Comparison of ENCODE assay signal across 27 cellular contexts in genomic region chr2:221347471-221347870, GRCh38.
DNase-seq lines count a peak whose midpoint lies in the region; ATAC-seq, FAIRE-seq and TF ChIP-seq lines count a peak whose summit lies in the region.
"Had no signal": no experiment of that assay in that cellular context is flagged by ENCODE, and none has a peak within 500 bp of the region (broad histone marks: within the 10 kb centered on the region; RNA-seq: fewer than 3 reads in every experiment).

No MANE protein-coding gene starts in this region.

- intact Hi-C loops in activated CD8-positive, alpha-beta T cell treated with anti-CD3 and anti-CD28 coated beads for 36 hours (cut with micrococcal nuclease), result no loop called here

- H3K4me3 Mint-ChIP-seq in HFFc6, result no peak overlapping the region
- no peak overlapping the region for H3K4me3 Mint-ChIP-seq in activated CD8-positive, alpha-beta T cell treated with anti-CD3 and anti-CD28 coated beads for 36 hours
- H3K4me3 Mint-ChIP-seq: activated naive CD8-positive, alpha-beta T cell treated with anti-CD3 and anti-CD28 coated beads, Interleukin-2, amount 10 ng/mL, durations not matched to agents 7 days and 5 days; activated T-cell treated with anti-CD3 and anti-CD28 coated beads, Interleukin-2, amount 50 U/mL, for 24 hours; CD4-positive, CD25-positive, alpha-beta regulatory T cell; naive B cell had no signal

- no peaks in the 10 kb centered on the region for H3K9me3 Mint-ChIP-seq in HFFc6
- no peaks in the 10 kb centered on the region for H3K9me3 Mint-ChIP-seq in activated CD8-positive, alpha-beta T cell treated with anti-CD3 and anti-CD28 coated beads for 36 hours
- H3K9me3 Mint-ChIP-seq: activated T-cell treated with anti-CD3 and anti-CD28 coated beads, Interleukin-2, amount 50 U/mL, for 24 hours had no signal

- DNase-seq in HFFc6 (peak; percentile 72), RPMI7951 (ENCODE audit: low read depth) (peak; percentile 6), fibroblast of mammary gland (ENCODE audit: low read depth) (peak; percentile 83), urothelium cell line (ENCODE audit: low spot score) (peak; percentile 17), G401 (ENCODE audit: low spot score) (no peak)
- no peak for DNase-seq in activated CD8-positive, alpha-beta T cell treated with anti-CD3 and anti-CD28 coated beads for 36 hours
- DNase-seq: activated CD4-positive, alpha-beta T cell treated with anti-CD3 and anti-CD28 coated beads for 4 hours; activated gamma-delta T cell; activated naive CD8-positive, alpha-beta T cell treated with anti-CD3 and anti-CD28 coated beads, Interleukin-2, amount 10 ng/mL, durations not matched to agents 7 days and 5 days; activated T-cell treated with anti-CD3 and anti-CD28 coated beads, Interleukin-2, amount 50 U/mL, for 24 hours; CD4-positive, CD25-positive, alpha-beta regulatory T cell; cerebellar nuclear complex; left ventricle myocardium inferior; naive B cell; NCI-H1417 treated with DMSO at 0.1 percent for 48 hours; NCI-H2081; NCI-H345; NCI-H82; occipital lobe; stimulated activated naive CD8-positive, alpha-beta T cell treated with anti-CD3 and anti-CD28 coated beads, Interleukin-15, Interleukin-2, amounts not matched to agents 100 U/mL and 50 U/mL, for 24 hours; T-helper 2 cell; testis; uterus had no signal

- POLR2A ChIA-PET in activated CD8-positive, alpha-beta T cell treated with anti-CD3 and anti-CD28 coated beads for 36 hours (lab: Charles Lee), result no interaction called here

- TF ChIP-seq CTCF in HFFc6 (IDR thresholded peaks at IDR 0.05), result no peak
- TF ChIP-seq CTCF in fibroblast of mammary gland (conservative IDR thresholded peaks at IDR 0.05; ENCODE audit: control insufficient read depth, insufficient read depth, low read depth, low read length), result no peak
- no peak for TF ChIP-seq CTCF in activated CD8-positive, alpha-beta T cell treated with anti-CD3 and anti-CD28 coated beads for 36 hours (IDR thresholded peaks at IDR 0.05)

- ATAC-seq in activated CD8-positive, alpha-beta T cell treated with anti-CD3 and anti-CD28 coated beads for 36 hours, result no peak
- ATAC-seq in HG03521 (IDR thresholded peaks at IDR 0.05; ENCODE audit: unreplicated experiment), result no peak
- ATAC-seq: SK-N-SH treated with all-trans-retinoic acid at 6 μM for 48 hours; stimulated activated naive CD8-positive, alpha-beta T cell treated with anti-CD3 and anti-CD28 coated beads, Interleukin-15, Interleukin-2, amounts not matched to agents 100 U/mL and 50 U/mL, for 24 hours had no signal

- in situ Hi-C loops in G401 (cut with HindIII; ENCODE audit: low sequenced_read_pairs), result no loop called here

- H3K4me1 Mint-ChIP-seq in HFFc6 (ENCODE audit: low read depth), result peaks cover 53% of the 10 kb centered on the region
- no peaks in the 10 kb centered on the region for H3K4me1 Mint-ChIP-seq in activated CD8-positive, alpha-beta T cell treated with anti-CD3 and anti-CD28 coated beads for 36 hours (ENCODE audit: low read depth)
- H3K4me1 Mint-ChIP-seq: activated naive CD8-positive, alpha-beta T cell treated with anti-CD3 and anti-CD28 coated beads, Interleukin-2, amount 10 ng/mL, durations not matched to agents 7 days and 5 days; CD4-positive, CD25-positive, alpha-beta regulatory T cell; naive B cell had no signal

- no peaks in the 10 kb centered on the region; the same call in 1 of the 2 replicates for H3K27me3 Mint-ChIP-seq in HFFc6 (ENCODE audit: insufficient read depth)
- H3K27me3 Mint-ChIP-seq in activated CD8-positive, alpha-beta T cell treated with anti-CD3 and anti-CD28 coated beads for 36 hours, result peaks cover 2% of the 10 kb centered on the region

- FAIRE-seq in urothelium cell line (lab: Jason Lieb, UNC), result peak; percentile 5
- FAIRE-seq: D721Med, GM12891 had no signal

- no peaks in the 10 kb centered on the region for H3K36me3 Mint-ChIP-seq in HFFc6 (ENCODE audit: low read depth)
- no peaks in the 10 kb centered on the region for H3K36me3 Mint-ChIP-seq in activated CD8-positive, alpha-beta T cell treated with anti-CD3 and anti-CD28 coated beads for 36 hours (ENCODE audit: low read depth)
- H3K36me3 Mint-ChIP-seq: activated naive CD8-positive, alpha-beta T cell treated with anti-CD3 and anti-CD28 coated beads, Interleukin-2, amount 10 ng/mL, durations not matched to agents 7 days and 5 days; CD4-positive, CD25-positive, alpha-beta regulatory T cell; naive B cell had no signal

- H3K27ac Mint-ChIP-seq in HFFc6, result peak overlapping the region; percentile 44
- H3K27ac Mint-ChIP-seq in activated CD8-positive, alpha-beta T cell treated with anti-CD3 and anti-CD28 coated beads for 36 hours, result no peak overlapping the region
- H3K27ac Mint-ChIP-seq: activated naive CD8-positive, alpha-beta T cell treated with anti-CD3 and anti-CD28 coated beads, Interleukin-2, amount 10 ng/mL, durations not matched to agents 7 days and 5 days; activated T-cell treated with anti-CD3 and anti-CD28 coated beads, Interleukin-2, amount 50 U/mL, for 24 hours; CD4-positive, CD25-positive, alpha-beta regulatory T cell had no signal

- no peak overlapping the region for H3K4me3 ChIP-seq in fibroblast of mammary gland (ENCODE audit: control insufficient read depth, low read depth, low read length)
- H3K4me3 ChIP-seq: left ventricle myocardium inferior, testis, uterus had no signal

- CTCF ChIA-PET in activated CD8-positive, alpha-beta T cell treated with anti-CD3 and anti-CD28 coated beads for 36 hours (lab: Charles Lee), result no interaction called here

Comparison
In these comparisons a context has a peak if more than half of its experiments do, and no peak if none do; other contexts are left out.
1. DNase-seq: peak in HFFc6 (single experiment), RPMI7951 (single experiment), fibroblast of mammary gland (single experiment) and urothelium cell line (single experiment); none in activated CD8-positive, alpha-beta T cell treated with anti-CD3 and anti-CD28 coated beads for 36 hours (single experiment) and G401 (single experiment).